In the genomic region with DNA sequence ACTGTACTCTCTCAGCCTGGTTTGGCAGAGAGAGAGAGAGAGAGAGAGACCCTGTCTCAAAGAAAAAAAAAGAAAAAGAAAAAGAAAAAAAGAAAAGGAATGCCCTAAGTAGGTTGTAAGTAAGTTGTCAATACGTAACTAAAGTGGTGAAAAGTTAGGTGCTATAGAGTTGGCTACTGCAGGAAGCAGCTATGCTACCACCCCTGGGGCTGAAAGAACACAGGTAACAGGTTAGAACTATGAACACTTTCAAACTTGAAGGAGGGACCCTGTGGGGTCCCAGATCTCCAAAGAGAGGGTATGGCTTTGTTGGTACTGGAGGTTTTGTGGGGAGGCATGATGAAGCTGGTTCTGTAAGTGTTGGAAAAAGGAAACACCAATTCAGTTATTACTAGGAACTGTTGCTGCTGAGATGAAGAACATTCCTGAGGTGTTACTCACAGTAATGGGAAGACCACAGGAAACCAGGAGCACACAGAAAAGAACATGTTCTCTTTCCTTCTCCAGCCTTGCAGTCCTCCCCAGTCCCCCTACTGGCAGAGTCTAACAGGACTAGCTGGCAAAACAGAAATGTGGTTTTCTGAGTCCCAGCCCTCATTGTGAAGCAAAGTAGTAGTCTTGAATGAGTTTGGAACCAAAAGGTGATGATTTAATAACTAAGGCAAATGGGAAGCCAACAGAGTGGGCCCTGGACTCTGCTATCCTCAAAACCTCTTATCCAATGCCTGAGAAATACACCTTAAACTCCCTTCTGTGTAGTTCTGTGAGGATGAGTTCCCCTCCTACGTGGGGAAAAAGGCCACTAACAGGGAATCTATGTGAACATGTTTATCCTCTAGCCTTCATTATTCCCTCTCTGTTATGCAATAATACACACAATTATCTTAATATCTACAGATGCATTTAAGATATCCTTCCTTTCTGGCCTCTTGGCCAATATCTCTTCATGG, we compare ENCODE assay signal across 11 cellular contexts.
DNase-seq lines count a peak whose midpoint lies in the region; ATAC-seq and TF ChIP-seq lines count a peak whose summit lies in the region.
"Had no signal": no experiment of that assay in that cellular context is flagged by ENCODE, and none has a peak within 500 bp of the region (broad histone marks: within the 10 kb centered on the region; RNA-seq: fewer than 3 reads in every experiment).

No MANE protein-coding gene starts in this region.

- H2AFZ ChIP-seq in trophoblast cell (ENCODE audit: insufficient read depth, low read length, poor library complexity), result no peak overlapping the region

- no peak overlapping the region for H3K4me2 ChIP-seq in trophoblast cell (ENCODE audit: low read length)

- no peak overlapping the region for H3K4ac ChIP-seq in trophoblast cell (ENCODE audit: low read depth, low read length)

- ATAC-seq in HG03025 (IDR thresholded peaks at IDR 0.05; ENCODE audit: low FRiP score, unreplicated experiment), result no peak
- ATAC-seq in HG03135 (IDR thresholded peaks at IDR 0.05; ENCODE audit: unreplicated experiment), result no peak

- no peak overlapping the region for H2BK5ac ChIP-seq in trophoblast cell (ENCODE audit: low read depth, low read length, poor library complexity)

- H3K79me1 ChIP-seq in trophoblast cell (ENCODE audit: low read length), result peaks cover 1% of the 10 kb centered on the region

- H4K8ac ChIP-seq in trophoblast cell (ENCODE audit: low read depth, low read length), result no peak overlapping the region

- H2BK120ac ChIP-seq in trophoblast cell (ENCODE audit: insufficient read depth, low read length, poor library complexity), result peak overlapping the region; percentile 23

- H2AK5ac ChIP-seq in trophoblast cell (ENCODE audit: low read length), result no peak overlapping the region

- H3K9me3 ChIP-seq in trophoblast cell (ENCODE audit: insufficient read depth, low read depth, low read length), result no peaks in the 10 kb centered on the region
- H3K9me3 ChIP-seq: sigmoid colon, thyroid gland had no signal

- no peak overlapping the region for H2BK12ac ChIP-seq in trophoblast cell (ENCODE audit: low read length)

- H3K4me3 ChIP-seq in GM06990 (replicated peaks; ENCODE audit: low read depth, low read length) (no peak overlapping the region), trophoblast cell (ENCODE audit: low read depth, low read length) (no peak overlapping the region)
- H3K4me3 ChIP-seq: sigmoid colon, thyroid gland had no signal

- H4K12ac ChIP-seq in trophoblast cell (ENCODE audit: low read depth, low read length), result no peak overlapping the region

- H3K18ac ChIP-seq in trophoblast cell (ENCODE audit: low read length), result no peak overlapping the region

- no peak overlapping the region for H3K14ac ChIP-seq in trophoblast cell (ENCODE audit: low read length)

- no peaks in the 10 kb centered on the region for H3K79me2 ChIP-seq in trophoblast cell (ENCODE audit: control insufficient read depth, insufficient read depth, low read length, poor library complexity)

- peak; percentile 43 for TF ChIP-seq CTCF in GM06990 (IDR thresholded peaks at IDR 0.05; ENCODE audit: insufficient read depth, low read length, poor library complexity, severe bottlenecking)

- H3K27me3 ChIP-seq in GM06990 (replicated peaks; ENCODE audit: control insufficient read depth, insufficient read depth, low read length) (no peaks in the 10 kb centered on the region), trophoblast cell (ENCODE audit: insufficient read depth, low read length) (no peaks in the 10 kb centered on the region)
- H3K27me3 ChIP-seq: sigmoid colon, thyroid gland had no signal

- H3K27ac ChIP-seq in trophoblast cell (ENCODE audit: low read depth, low read length), result peak overlapping the region; percentile 49
- H3K27ac ChIP-seq: sigmoid colon, thyroid gland had no signal

- no peaks in the 10 kb centered on the region for H3K36me3 ChIP-seq in GM06990 (ENCODE audit: control insufficient read depth, insufficient read depth, low read length)
- no peaks in the 10 kb centered on the region for H3K36me3 ChIP-seq in trophoblast cell (ENCODE audit: control insufficient read depth in 1 of 2, insufficient read depth in 2 of 2, low read length in 2 of 2)
- H3K36me3 ChIP-seq: sigmoid colon, thyroid gland had no signal

- H3K4me1 ChIP-seq in trophoblast cell (ENCODE audit: control insufficient read depth in 1 of 2, insufficient read depth in 2 of 2, low read length in 2 of 2), result peaks cover 0 to 2% of the 10 kb centered on the region in 2 experiments
- H3K4me1 ChIP-seq: sigmoid colon, thyroid gland had no signal

- WGBS in trophoblast cell (ENCODE audit: extremely low coverage, insufficient coverage, insufficient read length), result no CpG with 5 or more reads among the region's 2 CpGs

- no peak overlapping the region for H3K23ac ChIP-seq in trophoblast cell (ENCODE audit: low read length)

- no peak overlapping the region for H3K9ac ChIP-seq in trophoblast cell (ENCODE audit: low read length)

- no peak for DNase-seq in GM06990 (ENCODE audit: extremely low read depth, insufficient read length)
- peak; percentile 98 for DNase-seq in M059J (ENCODE audit: low read depth)
- peak; percentile 96 for DNase-seq in dermis blood vessel endothelial cell
- DNase-seq in trophoblast cell, result peak in 1 of 2 donors; percentile 72
- no peak for DNase-seq in NCI-H1694 (lab: John Stamatoyannopoulos, UW)
- no peak for DNase-seq in NCI-H1092 treated with DMSO at 0.1 percent for 48 hours (lab: John Stamatoyannopoulos, UW)
- DNase-seq: KBM-7, sigmoid colon, thyroid gland had no signal

- no peak overlapping the region for H4K91ac ChIP-seq in trophoblast cell (ENCODE audit: low read depth, low read length)

Comparison
In these comparisons a context has a peak if more than half of its experiments do, and no peak if none do; other contexts are left out.
1. DNase-seq: peak in M059J (single experiment) and dermis blood vessel endothelial cell (single experiment); none in GM06990 (single experiment), NCI-H1694 (single experiment) and NCI-H1092 treated with DMSO at 0.1 percent for 48 hours (single experiment).